ENCODE assay signal across 1 cellular context in the genomic region with DNA sequence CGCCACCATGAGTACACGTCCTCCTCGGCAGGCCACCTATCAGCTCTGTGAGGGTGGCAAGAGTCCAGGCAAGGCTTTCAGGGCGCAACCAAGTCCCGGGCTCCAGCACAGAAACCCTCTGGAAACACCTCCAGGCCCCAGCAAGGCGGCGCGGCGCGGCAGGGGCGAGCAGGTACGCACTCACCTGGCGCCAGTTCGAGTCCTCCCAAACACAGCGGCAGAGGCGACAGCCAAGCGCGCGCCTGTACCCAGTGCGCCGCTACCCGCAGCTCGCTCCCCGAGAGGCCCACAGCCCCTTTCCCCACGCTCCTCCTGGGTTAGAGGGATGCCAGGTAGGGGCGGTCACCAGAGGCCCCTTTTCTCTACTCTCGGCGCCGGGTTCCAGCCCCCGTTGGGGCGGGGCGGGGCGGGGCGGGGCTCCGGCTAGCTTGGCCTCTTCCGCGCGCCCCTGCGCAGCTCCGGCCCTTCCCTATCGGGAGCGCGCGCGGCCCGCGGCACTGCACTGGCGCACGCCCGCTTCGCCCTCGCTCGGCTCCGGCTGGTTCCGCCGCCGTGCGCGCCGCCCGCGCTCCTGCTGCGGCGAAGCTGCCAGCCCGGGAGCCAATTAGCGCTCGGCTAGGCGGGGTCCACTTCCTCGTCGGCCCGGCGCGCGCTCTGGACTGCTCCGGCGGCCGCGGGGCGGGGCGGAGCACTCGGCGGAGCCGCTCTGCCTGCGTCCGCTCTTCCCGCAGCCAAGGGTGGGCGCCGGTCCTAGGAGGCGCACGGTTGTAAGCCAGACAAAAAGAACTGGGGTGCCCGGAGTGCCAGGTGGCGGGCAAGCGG.
TF ChIP-seq lines count a peak whose summit lies in the region.

Gene NMRK1 (minus strand): TSS at position 332 of the 822 bp plus-strand sequence. CDS start 5,040 bp downstream, outside the sequence.
A gene with protein sequence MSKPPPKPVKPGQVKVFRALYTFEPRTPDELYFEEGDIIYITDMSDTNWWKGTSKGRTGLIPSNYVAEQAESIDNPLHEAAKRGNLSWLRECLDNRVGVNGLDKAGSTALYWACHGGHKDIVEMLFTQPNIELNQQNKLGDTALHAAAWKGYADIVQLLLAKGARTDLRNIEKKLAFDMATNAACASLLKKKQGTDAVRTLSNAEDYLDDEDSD (plus strand): TSS at position 691 of the 822 bp plus-strand sequence. CDS start 179 bp downstream, outside the sequence.

TF ChIP-seq in HEK293, 187 proteins besides CTCF, POLR2A, EP300 and RAD21 (continued from another document and continues in another):
- TF ChIP-seq, protein P1, sequence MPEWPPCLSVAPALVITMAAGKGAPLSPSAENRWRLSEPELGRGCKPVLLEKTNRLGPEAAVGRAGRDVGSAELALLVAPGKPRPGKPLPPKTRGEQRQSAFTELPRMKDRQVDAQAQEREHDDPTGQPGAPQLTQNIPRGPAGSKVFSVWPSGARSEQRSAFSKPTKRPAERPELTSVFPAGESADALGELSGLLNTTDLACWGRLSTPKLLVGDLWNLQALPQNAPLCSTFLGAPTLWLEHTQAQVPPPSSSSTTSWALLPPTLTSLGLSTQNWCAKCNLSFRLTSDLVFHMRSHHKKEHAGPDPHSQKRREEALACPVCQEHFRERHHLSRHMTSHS (tag by site-specific recombination; IDR thresholded peaks at IDR 0.05): no peak
- TF ChIP-seq ZNF701 (tag by site-specific recombination; IDR thresholded peaks at IDR 0.05) (no peak), ZSCAN30 (tag by site-specific recombination; IDR thresholded peaks at IDR 0.05) (no peak), ZNF302 (tag by site-specific recombination; IDR thresholded peaks at IDR 0.05; ENCODE audit: low read depth) (no peak), ZBTB1 (tag by site-specific recombination; IDR thresholded peaks at IDR 0.05) (no peak), PRDM1 (tag by site-specific recombination; IDR thresholded peaks at IDR 0.05) (no peak), PRDM6 (tag by site-specific recombination; IDR thresholded peaks at IDR 0.05) (no peak), ZSCAN18 (tag by site-specific recombination; IDR thresholded peaks at IDR 0.05) (no peak), TRIM28 (IDR thresholded peaks at IDR 0.05; ENCODE audit: borderline replicate concordance, low read length) (no peak), ZFHX2 (tag by site-specific recombination; conservative IDR thresholded peaks at IDR 0.05) (no peak), ZNF664 (tag by site-specific recombination; IDR thresholded peaks at IDR 0.05) (no peak), ZNF433 (tag by site-specific recombination; IDR thresholded peaks at IDR 0.05; ENCODE audit: low read depth) (no peak), ZNF670 (tag by site-specific recombination; IDR thresholded peaks at IDR 0.05; ENCODE audit: low read depth) (no peak), ZNF747 (tag by site-specific recombination; IDR thresholded peaks at IDR 0.05) (no peak), SP2 (tag by site-specific recombination; IDR thresholded peaks at IDR 0.05) (peak; percentile 64), GFI1B (tag by site-specific recombination; IDR thresholded peaks at IDR 0.05) (no peak), GLI4 (tag by site-specific recombination; IDR thresholded peaks at IDR 0.05) (no peak), ZNF354C (tag by site-specific recombination; IDR thresholded peaks at IDR 0.05; ENCODE audit: borderline replicate concordance, low read depth) (no peak), ZIC2 (tag by site-specific recombination; IDR thresholded peaks at IDR 0.05) (peak; percentile 27; the same call in 1 of the 2 replicates), ZNF654 (tag by site-specific recombination; IDR thresholded peaks at IDR 0.05; ENCODE audit: low read depth) (no peak), ZBTB26 (tag by site-specific recombination; optimal IDR thresholded peaks at IDR 0.05) (peak; percentile 77), ZNF24 (tag by site-specific recombination; IDR thresholded peaks at IDR 0.05) (no peak), ZNF521 (tag by site-specific recombination; IDR thresholded peaks at IDR 0.05) (no peak), SCRT1 (tag by site-specific recombination; IDR thresholded peaks at IDR 0.05; ENCODE audit: borderline replicate concordance) (no peak), ZNF335 (tag by site-specific recombination; conservative IDR thresholded peaks at IDR 0.05) (no peak; the same call in 1 of the 2 replicates), PRDM10 (tag by site-specific recombination; IDR thresholded peaks at IDR 0.05) (peak; percentile 95), ZNF114 (tag by site-specific recombination; IDR thresholded peaks at IDR 0.05) (no peak), FEZF1 (tag by site-specific recombination; IDR thresholded peaks at IDR 0.05) (no peak), ZNF624 (tag by site-specific recombination; IDR thresholded peaks at IDR 0.05) (no peak), ZNF510 (tag by site-specific recombination; IDR thresholded peaks at IDR 0.05; ENCODE audit: insufficient replicate concordance) (no peak)
- TF ChIP-seq, protein P2, sequence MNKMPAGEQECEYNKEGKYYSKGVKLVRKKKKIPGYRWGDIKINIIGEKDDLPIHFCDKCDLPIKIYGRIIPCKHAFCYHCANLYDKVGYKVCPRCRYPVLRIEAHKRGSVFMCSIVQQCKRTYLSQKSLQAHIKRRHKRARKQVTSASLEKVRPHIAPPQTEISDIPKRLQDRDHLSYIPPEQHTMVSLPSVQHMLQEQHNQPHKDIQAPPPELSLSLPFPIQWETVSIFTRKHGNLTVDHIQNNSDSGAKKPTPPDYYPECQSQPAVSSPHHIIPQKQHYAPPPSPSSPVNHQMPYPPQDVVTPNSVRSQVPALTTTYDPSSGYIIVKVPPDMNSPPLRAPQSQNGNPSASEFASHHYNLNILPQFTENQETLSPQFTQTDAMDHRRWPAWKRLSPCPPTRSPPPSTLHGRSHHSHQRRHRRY (tag by site-specific recombination; IDR thresholded peaks at IDR 0.05): no peak
- TF ChIP-seq, protein P3, sequence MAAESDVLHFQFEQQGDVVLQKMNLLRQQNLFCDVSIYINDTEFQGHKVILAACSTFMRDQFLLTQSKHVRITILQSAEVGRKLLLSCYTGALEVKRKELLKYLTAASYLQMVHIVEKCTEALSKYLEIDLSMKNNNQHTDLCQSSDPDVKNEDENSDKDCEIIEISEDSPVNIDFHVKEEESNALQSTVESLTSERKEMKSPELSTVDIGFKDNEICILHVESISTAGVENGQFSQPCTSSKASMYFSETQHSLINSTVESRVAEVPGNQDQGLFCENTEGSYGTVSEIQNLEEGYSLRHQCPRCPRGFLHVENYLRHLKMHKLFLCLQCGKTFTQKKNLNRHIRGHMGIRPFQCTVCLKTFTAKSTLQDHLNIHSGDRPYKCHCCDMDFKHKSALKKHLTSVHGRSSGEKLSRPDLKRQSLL (tag by site-specific recombination; IDR thresholded peaks at IDR 0.05): peak; percentile 83; the same call in 1 of the 2 replicates
- TF ChIP-seq, protein P4, sequence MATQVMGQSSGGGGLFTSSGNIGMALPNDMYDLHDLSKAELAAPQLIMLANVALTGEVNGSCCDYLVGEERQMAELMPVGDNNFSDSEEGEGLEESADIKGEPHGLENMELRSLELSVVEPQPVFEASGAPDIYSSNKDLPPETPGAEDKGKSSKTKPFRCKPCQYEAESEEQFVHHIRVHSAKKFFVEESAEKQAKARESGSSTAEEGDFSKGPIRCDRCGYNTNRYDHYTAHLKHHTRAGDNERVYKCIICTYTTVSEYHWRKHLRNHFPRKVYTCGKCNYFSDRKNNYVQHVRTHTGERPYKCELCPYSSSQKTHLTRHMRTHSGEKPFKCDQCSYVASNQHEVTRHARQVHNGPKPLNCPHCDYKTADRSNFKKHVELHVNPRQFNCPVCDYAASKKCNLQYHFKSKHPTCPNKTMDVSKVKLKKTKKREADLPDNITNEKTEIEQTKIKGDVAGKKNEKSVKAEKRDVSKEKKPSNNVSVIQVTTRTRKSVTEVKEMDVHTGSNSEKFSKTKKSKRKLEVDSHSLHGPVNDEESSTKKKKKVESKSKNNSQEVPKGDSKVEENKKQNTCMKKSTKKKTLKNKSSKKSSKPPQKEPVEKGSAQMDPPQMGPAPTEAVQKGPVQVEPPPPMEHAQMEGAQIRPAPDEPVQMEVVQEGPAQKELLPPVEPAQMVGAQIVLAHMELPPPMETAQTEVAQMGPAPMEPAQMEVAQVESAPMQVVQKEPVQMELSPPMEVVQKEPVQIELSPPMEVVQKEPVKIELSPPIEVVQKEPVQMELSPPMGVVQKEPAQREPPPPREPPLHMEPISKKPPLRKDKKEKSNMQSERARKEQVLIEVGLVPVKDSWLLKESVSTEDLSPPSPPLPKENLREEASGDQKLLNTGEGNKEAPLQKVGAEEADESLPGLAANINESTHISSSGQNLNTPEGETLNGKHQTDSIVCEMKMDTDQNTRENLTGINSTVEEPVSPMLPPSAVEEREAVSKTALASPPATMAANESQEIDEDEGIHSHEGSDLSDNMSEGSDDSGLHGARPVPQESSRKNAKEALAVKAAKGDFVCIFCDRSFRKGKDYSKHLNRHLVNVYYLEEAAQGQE (tag by site-specific recombination; IDR thresholded peaks at IDR 0.05): no peak
- TF ChIP-seq, protein P5, sequence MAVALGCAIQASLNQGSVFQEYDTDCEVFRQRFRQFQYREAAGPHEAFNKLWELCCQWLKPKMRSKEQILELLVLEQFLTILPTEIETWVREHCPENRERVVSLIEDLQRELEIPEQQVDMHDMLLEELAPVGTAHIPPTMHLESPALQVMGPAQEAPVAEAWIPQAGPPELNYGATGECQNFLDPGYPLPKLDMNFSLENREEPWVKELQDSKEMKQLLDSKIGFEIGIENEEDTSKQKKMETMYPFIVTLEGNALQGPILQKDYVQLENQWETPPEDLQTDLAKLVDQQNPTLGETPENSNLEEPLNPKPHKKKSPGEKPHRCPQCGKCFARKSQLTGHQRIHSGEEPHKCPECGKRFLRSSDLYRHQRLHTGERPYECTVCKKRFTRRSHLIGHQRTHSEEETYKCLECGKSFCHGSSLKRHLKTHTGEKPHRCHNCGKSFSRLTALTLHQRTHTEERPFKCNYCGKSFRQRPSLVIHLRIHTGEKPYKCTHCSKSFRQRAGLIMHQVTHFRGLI (tag by site-specific recombination; IDR thresholded peaks at IDR 0.05): no peak
- TF ChIP-seq, protein P6, sequence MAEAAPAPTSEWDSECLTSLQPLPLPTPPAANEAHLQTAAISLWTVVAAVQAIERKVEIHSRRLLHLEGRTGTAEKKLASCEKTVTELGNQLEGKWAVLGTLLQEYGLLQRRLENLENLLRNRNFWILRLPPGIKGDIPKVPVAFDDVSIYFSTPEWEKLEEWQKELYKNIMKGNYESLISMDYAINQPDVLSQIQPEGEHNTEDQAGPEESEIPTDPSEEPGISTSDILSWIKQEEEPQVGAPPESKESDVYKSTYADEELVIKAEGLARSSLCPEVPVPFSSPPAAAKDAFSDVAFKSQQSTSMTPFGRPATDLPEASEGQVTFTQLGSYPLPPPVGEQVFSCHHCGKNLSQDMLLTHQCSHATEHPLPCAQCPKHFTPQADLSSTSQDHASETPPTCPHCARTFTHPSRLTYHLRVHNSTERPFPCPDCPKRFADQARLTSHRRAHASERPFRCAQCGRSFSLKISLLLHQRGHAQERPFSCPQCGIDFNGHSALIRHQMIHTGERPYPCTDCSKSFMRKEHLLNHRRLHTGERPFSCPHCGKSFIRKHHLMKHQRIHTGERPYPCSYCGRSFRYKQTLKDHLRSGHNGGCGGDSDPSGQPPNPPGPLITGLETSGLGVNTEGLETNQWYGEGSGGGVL (tag by site-specific recombination; IDR thresholded peaks at IDR 0.05): no peak
